Comparison of ENCODE assay signal across 10 cellular contexts in genomic region chr18:42274488-42275137, GRCh38.
DNase-seq lines count a peak whose midpoint lies in the region; ATAC-seq and FAIRE-seq lines count a peak whose summit lies in the region.
"Had no signal": no experiment of that assay in that cellular context is flagged by ENCODE, and none has a peak within 500 bp of the region (broad histone marks: within the 10 kb centered on the region; RNA-seq: fewer than 3 reads in every experiment).

No MANE protein-coding gene starts in this region.

- intact Hi-C loops in left colon (cut with DNase I, micrococcal nuclease) (no loop called here), posterior cingulate gyrus (cut with DNase I) (no loop called here)

- H3K4me3 ChIP-seq in SJSA1 (no peak overlapping the region), small intestine (ENCODE audit: low read depth in 1 of 2, low read length in 2 of 2) (no peak overlapping the region)
- H3K4me3 ChIP-seq: testis had no signal

- peaks cover 33% of the 10 kb centered on the region for H3K4me1 ChIP-seq in SJSA1 (replicated peaks)
- peaks cover 6% of the 10 kb centered on the region in 2 donors for H3K4me1 ChIP-seq in small intestine (ENCODE audit: control insufficient read depth in 2 of 2, insufficient read depth in 1 of 2, low read depth in 1 of 2, low read length in 1 of 2)

- DNase-seq in GM04504 (ENCODE audit: low read depth), result peak; percentile 10
- peak; percentile 37 to 47 for DNase-seq in SJSA1 (ENCODE audit: low read depth in 1 of 2, low spot score in 2 of 2)
- DNase-seq in left colon, result no peak
- no peak for DNase-seq in posterior cingulate gyrus
- no peak for DNase-seq in activated gamma-delta T cell treated with Interleukin-2 at 50 U/mL for 16 hours
- no peak for DNase-seq in small intestine
- DNase-seq: testis had no signal

- ATAC-seq in HG02870 (IDR thresholded peaks at IDR 0.05; ENCODE audit: unreplicated experiment) (peak; percentile 65), left colon (peak; percentile 12), GM21737 (IDR thresholded peaks at IDR 0.05; ENCODE audit: unreplicated experiment) (no peak)

- FAIRE-seq in small intestine (lab: Jason Lieb, UNC), result no peak

- no peaks in the 10 kb centered on the region for H3K9me3 ChIP-seq in SJSA1 (replicated peaks)
- no peaks in the 10 kb centered on the region for H3K9me3 ChIP-seq in small intestine (ENCODE audit: control insufficient read depth, low read depth)
- H3K9me3 ChIP-seq: neutrophil, testis had no signal

- H3K27ac ChIP-seq in SJSA1 (no peak overlapping the region; the same call in 1 of the 2 replicates), small intestine (ENCODE audit: low read depth in 1 of 2, low read length in 1 of 2) (no peak overlapping the region)
- H3K27ac ChIP-seq: neutrophil, testis had no signal

- no peaks in the 10 kb centered on the region for H3K27me3 ChIP-seq in SJSA1 (replicated peaks)
- no peaks in the 10 kb centered on the region for H3K27me3 ChIP-seq in small intestine (ENCODE audit: control insufficient read depth in 2 of 2, insufficient read depth in 2 of 2, low read length in 2 of 2)
- H3K27me3 ChIP-seq: neutrophil, testis had no signal

- H3K36me3 ChIP-seq in SJSA1 (no peaks in the 10 kb centered on the region), small intestine (ENCODE audit: control insufficient read depth in 2 of 2, insufficient read depth in 2 of 2, low read length in 2 of 2) (no peaks in the 10 kb centered on the region)
- H3K36me3 ChIP-seq: neutrophil had no signal

- WGBS in small intestine, 3 donors, result 0 to 59% (median 27%) methylated on average over 1 of the region's 1 CpG

Comparison
In these comparisons a context has a peak if more than half of its experiments do, and no peak if none do; other contexts are left out.
1. DNase-seq: peak in GM04504 (single experiment) and SJSA1 (2 of 2); none in left colon (0 of 2), posterior cingulate gyrus (0 of 10), activated gamma-delta T cell treated with Interleukin-2 at 50 U/mL for 16 hours (single experiment) and small intestine (single experiment).